ENCODE assay signal across 25 cellular contexts in the genomic region with DNA sequence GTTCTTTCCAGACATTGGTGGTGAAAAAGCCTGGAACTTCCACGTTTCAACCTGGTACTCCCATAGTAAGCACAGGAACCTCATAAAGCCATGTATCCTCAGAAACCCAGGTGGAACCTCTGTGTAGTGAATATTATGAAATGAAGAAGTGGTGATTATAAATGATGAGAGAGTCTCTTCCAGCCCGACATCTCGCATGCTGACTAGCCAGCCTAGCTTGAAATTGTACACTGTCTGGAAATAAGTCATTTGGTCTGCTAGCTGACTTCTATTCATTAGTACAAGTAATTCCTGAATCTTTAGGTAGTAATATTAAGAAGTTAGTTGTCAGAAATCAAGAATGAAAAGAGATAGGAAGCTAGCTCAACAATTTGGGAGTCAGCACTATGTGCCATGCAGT.
"Had no signal": no experiment of that assay in that cellular context is flagged by ENCODE, and none has a peak within 500 bp of the region (broad histone marks: within the 10 kb centered on the region; RNA-seq: fewer than 3 reads in every experiment).

No MANE protein-coding gene starts in this region.

- H3K27ac Mint-ChIP-seq: activated CD4-positive, alpha-beta memory T cell treated with anti-CD3 and anti-CD28 coated beads, Interleukin-2, amount 10 ng/mL, durations not matched to agents 7 days and 5 days; activated CD4-positive, alpha-beta T cell treated with anti-CD3 and anti-CD28 coated beads for 36 hours; activated CD4-positive, alpha-beta T cell treated with anti-CD3 and anti-CD28 coated beads, Interleukin-2, amount 10 ng/mL, durations not matched to agents 24 days and 14 days; activated naive CD8-positive, alpha-beta T cell; activated T-cell treated with anti-CD3 and anti-CD28 coated beads, Interleukin-2, amount 50 U/mL, for 24 hours; activated T-cell treated with anti-CD3 and anti-CD28 coated beads, Interleukin-2, amount 50 U/mL, for 72 hours; endodermal cell had no signal

- H3K4me1 ChIP-seq: colonic mucosa had no signal

- H3K4me1 Mint-ChIP-seq: activated CD4-positive, alpha-beta T cell treated with anti-CD3 and anti-CD28 coated beads for 36 hours; activated CD4-positive, alpha-beta T cell treated with anti-CD3 and anti-CD28 coated beads, Interleukin-2, amount 10 ng/mL, durations not matched to agents 24 days and 14 days; endodermal cell had no signal

- H3K4me3 ChIP-seq: cardiac muscle cell, colonic mucosa had no signal

- H3K4me3 Mint-ChIP-seq: activated CD4-positive, alpha-beta memory T cell treated with anti-CD3 and anti-CD28 coated beads, Interleukin-2, amount 10 ng/mL, durations not matched to agents 7 days and 5 days; activated CD4-positive, alpha-beta T cell treated with anti-CD3 and anti-CD28 coated beads for 36 hours; activated CD4-positive, alpha-beta T cell treated with anti-CD3 and anti-CD28 coated beads, Interleukin-2, amount 10 ng/mL, durations not matched to agents 24 days and 14 days; activated naive CD8-positive, alpha-beta T cell; activated T-cell treated with anti-CD3 and anti-CD28 coated beads, Interleukin-2, amount 50 U/mL, for 24 hours; activated T-cell treated with anti-CD3 and anti-CD28 coated beads, Interleukin-2, amount 50 U/mL, for 72 hours; endodermal cell had no signal

- H3K36me3 ChIP-seq: cardiac muscle cell, colonic mucosa had no signal

- H3K27me3 ChIP-seq: cardiac muscle cell, colonic mucosa had no signal

- H3K27ac ChIP-seq: cardiac muscle cell, colonic mucosa had no signal

- H3K27me3 Mint-ChIP-seq: activated CD4-positive, alpha-beta memory T cell treated with anti-CD3 and anti-CD28 coated beads, Interleukin-2, amount 10 ng/mL, durations not matched to agents 7 days and 5 days; activated CD4-positive, alpha-beta T cell treated with anti-CD3 and anti-CD28 coated beads for 36 hours; activated CD4-positive, alpha-beta T cell treated with anti-CD3 and anti-CD28 coated beads, Interleukin-2, amount 10 ng/mL, durations not matched to agents 24 days and 14 days; activated naive CD8-positive, alpha-beta T cell; activated T-cell treated with anti-CD3 and anti-CD28 coated beads, Interleukin-2, amount 50 U/mL, for 24 hours had no signal

- ATAC-seq: activated CD4-positive, alpha-beta T cell treated with anti-CD3 and anti-CD28 coated beads for 36 hours; activated T-cell treated with anti-CD3 and anti-CD28 coated beads, Interleukin-2, amount 50 U/mL, for 72 hours; esophagus mucosa had no signal

- H3K9me3 ChIP-seq: colonic mucosa had no signal

- H3K9me3 Mint-ChIP-seq: activated CD4-positive, alpha-beta T cell treated with anti-CD3 and anti-CD28 coated beads, Interleukin-2, amount 10 ng/mL, durations not matched to agents 24 days and 14 days; activated T-cell treated with anti-CD3 and anti-CD28 coated beads, Interleukin-2, amount 50 U/mL, for 24 hours; activated T-cell treated with anti-CD3 and anti-CD28 coated beads, Interleukin-2, amount 50 U/mL, for 72 hours had no signal

- DNase-seq: activated CD4-positive, alpha-beta memory T cell treated with anti-CD3 and anti-CD28 coated beads, Interleukin-2, amount 10 ng/mL, durations not matched to agents 7 days and 5 days; activated CD4-positive, alpha-beta T cell treated with anti-CD3 and anti-CD28 coated beads for 36 hours; activated CD4-positive, alpha-beta T cell treated with anti-CD3 and anti-CD28 coated beads, Interleukin-2, amount 10 ng/mL, durations not matched to agents 24 days and 14 days; activated CD4-positive, alpha-beta T cell treated with anti-CD3 and anti-CD28 coated beads, Interleukin-2, amount 50 U/mL, for 4 hours; activated CD4-positive, CD25-positive, alpha-beta regulatory T cell; activated CD4-positive, CD25-positive, alpha-beta regulatory T cell treated with anti-CD3 and anti-CD28 coated beads, Interleukin-2, amount 50 U/mL, for 72 hours; activated CD8-positive, alpha-beta memory T cell treated with anti-CD3 and anti-CD28 coated beads, Interleukin-2, amount 50 U/mL, for 48 hours; activated gamma-delta T cell treated with Interleukin-2 at 50 U/mL for 16 hours; activated naive CD4-positive, alpha-beta T cell treated with anti-CD3 and anti-CD28 coated beads, Interleukin-2, amount 50 U/mL, for 16 hours; activated naive CD4-positive, alpha-beta T cell treated with Interleukin-2 at 50 U/mL for 16 hours; activated T-cell treated with anti-CD3 and anti-CD28 coated beads for 4 hours; activated T-cell treated with anti-CD3 and anti-CD28 coated beads, Interleukin-2, amount 50 U/mL, for 24 hours; activated T-cell treated with anti-CD3 and anti-CD28 coated beads, Interleukin-2, amount 50 U/mL, for 72 hours; amniotic stem cell; anterior cingulate cortex; central memory CD4-positive, alpha-beta T cell; cerebellar nuclear complex; colonic mucosa; effector memory CD4-positive, alpha-beta T cell; endodermal cell; head of caudate nucleus; T-helper 2 cell had no signal
